ENCODE assay signal across 20 cellular contexts in genomic region chr18:76386071-76386470, GRCh38.
"Had no signal": no experiment of that assay in that cellular context is flagged by ENCODE, and none has a peak within 500 bp of the region (broad histone marks: within the 10 kb centered on the region; RNA-seq: fewer than 3 reads in every experiment).

No MANE protein-coding gene starts in this region.

- H3K27ac ChIP-seq: body of pancreas, coronary artery, ovary, tibial artery had no signal

- H3K27me3 ChIP-seq: body of pancreas, esophagus squamous epithelium, ovary, tibial artery had no signal

- H3K27ac Mint-ChIP-seq: activated CD4-positive, alpha-beta T cell treated with anti-CD3 and anti-CD28 coated beads, Interleukin-2, amount 10 ng/mL, durations not matched to agents 24 days and 14 days; activated naive CD4-positive, alpha-beta T cell treated with anti-CD3 and anti-CD28 coated beads for 36 hours; activated T-helper 2 cell treated with anti-CD3 and anti-CD28 coated beads, Interferon-gamma antibody, Interleukin-2, Interleukin-4, amounts not matched to agents 10 μg/mL and 5 μg/mL and 100 μg/mL, durations not matched to agents 14 hours and 24 hours and 36 hours; T-helper 2 cell treated with Interferon-gamma antibody and Interleukin-4, amounts not matched to agents 5 μg/mL and 100 μg/mL, for 36 hours had no signal

- DNase-seq: activated CD4-positive, alpha-beta T cell treated with anti-CD3 and anti-CD28 coated beads, Interleukin-2, amount 10 ng/mL, durations not matched to agents 24 days and 14 days; activated CD4-positive, CD25-positive, alpha-beta regulatory T cell; activated naive CD4-positive, alpha-beta T cell treated with anti-CD3 and anti-CD28 coated beads for 36 hours; amygdala; caudate nucleus; esophagus squamous epithelium; glutamatergic neuron; hypothalamus; left ventricle myocardium superior; mesenchymal stem cell; stimulated activated CD4-positive, alpha-beta T cell treated with anti-CD3 and anti-CD28 coated beads, Interleukin-12 subunit alpha, Interleukin-12 subunit beta, amount 100 ng/mL, for 4 hours; stimulated activated CD4-positive, alpha-beta T cell treated with anti-CD3 and anti-CD28 coated beads, Interleukin-2, amount 100 ng/mL, for 24 hours; SW 1271 had no signal

- H3K4me3 Mint-ChIP-seq: activated CD4-positive, alpha-beta T cell treated with anti-CD3 and anti-CD28 coated beads, Interleukin-2, amount 10 ng/mL, durations not matched to agents 24 days and 14 days; activated naive CD4-positive, alpha-beta T cell treated with anti-CD3 and anti-CD28 coated beads for 36 hours; neural crest cell had no signal

- ATAC-seq: body of pancreas, left ventricle myocardium superior had no signal

- H3K9me3 Mint-ChIP-seq: activated CD4-positive, alpha-beta T cell treated with anti-CD3 and anti-CD28 coated beads, Interleukin-2, amount 10 ng/mL, durations not matched to agents 24 days and 14 days; activated T-helper 2 cell treated with anti-CD3 and anti-CD28 coated beads, Interferon-gamma antibody, Interleukin-2, Interleukin-4, amounts not matched to agents 10 μg/mL and 5 μg/mL and 100 μg/mL, durations not matched to agents 14 hours and 24 hours and 36 hours; neural crest cell; T-helper 2 cell treated with Interferon-gamma antibody and Interleukin-4, amounts not matched to agents 5 μg/mL and 100 μg/mL, for 36 hours had no signal

- H3K9me3 ChIP-seq: body of pancreas, esophagus squamous epithelium, ovary had no signal

- H3K4me3 ChIP-seq: body of pancreas, coronary artery, esophagus squamous epithelium, ovary, tibial artery had no signal

- H3K36me3 ChIP-seq: ovary, tibial artery had no signal
